Comparison of ENCODE assay signal across 1 cellular context in the genomic region with DNA sequence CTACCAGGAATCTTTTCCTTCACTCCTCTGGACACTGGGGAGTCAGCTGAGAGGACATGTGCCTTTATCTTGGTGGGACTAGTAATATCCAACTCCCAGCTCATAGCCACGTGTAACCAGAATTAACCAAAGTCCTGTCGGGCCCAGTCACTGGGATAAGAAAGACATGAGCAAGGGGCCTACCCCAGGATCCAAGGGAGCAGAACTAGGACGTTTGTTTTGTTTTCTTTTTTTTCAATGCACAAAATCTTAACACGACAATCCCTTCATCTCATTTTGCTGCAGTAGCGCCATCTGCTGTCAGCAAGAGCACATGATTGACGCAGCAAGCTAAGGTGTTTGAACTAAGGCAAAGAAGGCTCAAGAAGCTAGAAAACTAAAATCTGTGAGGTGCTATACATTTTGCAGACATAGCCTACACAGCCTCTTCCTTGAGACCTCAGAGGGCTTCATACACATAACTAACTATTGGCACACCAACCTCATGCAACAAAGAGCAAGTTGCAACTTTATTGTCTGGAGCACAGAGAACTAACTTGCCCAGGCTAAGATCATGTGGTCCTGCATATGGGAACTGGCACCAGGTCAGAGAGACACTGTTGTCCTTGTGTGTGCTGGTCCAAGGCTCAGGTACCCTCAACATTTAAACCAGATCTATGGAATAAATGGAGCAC.
TF ChIP-seq lines count a peak whose summit lies in the region.

No MANE protein-coding gene starts in this region.

TF ChIP-seq in H1, 55 proteins besides CTCF, POLR2A, EP300 and RAD21:
- TF ChIP-seq SUZ12 (IDR thresholded peaks at IDR 0.05; ENCODE audit: low read length) (no peak), SIN3A (conservative IDR thresholded peaks at IDR 0.05 in 1 of 2, IDR thresholded peaks at IDR 0.05 in 1 of 2; ENCODE audit: low read depth in 1 of 2, low read length in 2 of 2) (no peak), TAF7 (optimal IDR thresholded peaks at IDR 0.05; ENCODE audit: borderline replicate concordance, low read depth, low read length) (no peak), CREB1 (IDR thresholded peaks at IDR 0.05) (peak; percentile 41; the same call in 1 of the 2 replicates), NANOG (IDR thresholded peaks at IDR 0.05; ENCODE audit: insufficient read depth, low read depth, low read length, poor library complexity, severe bottlenecking) (no peak), PHF8 (conservative IDR thresholded peaks at IDR 0.05; ENCODE audit: low read depth, low read length) (no peak), SAP30 (IDR thresholded peaks at IDR 0.05; ENCODE audit: insufficient read depth, insufficient replicate concordance, low read length) (no peak)
- TF ChIP-seq, protein P1, sequence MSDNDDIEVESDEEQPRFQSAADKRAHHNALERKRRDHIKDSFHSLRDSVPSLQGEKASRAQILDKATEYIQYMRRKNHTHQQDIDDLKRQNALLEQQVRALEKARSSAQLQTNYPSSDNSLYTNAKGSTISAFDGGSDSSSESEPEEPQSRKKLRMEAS (IDR thresholded peaks at IDR 0.05), result peak; percentile 21; the same call in 1 of the 2 replicates
